ENCODE assay signal across 2 cellular contexts in genomic region chr4:10598829-10599228, GRCh38.
TF ChIP-seq lines count a peak whose summit lies in the region.

No MANE protein-coding gene starts in this region.

TF ChIP-seq in GM23338, 12 proteins besides CTCF, POLR2A, EP300 and RAD21 (continued from another document):
- TF ChIP-seq ZNF462 (CRISPR knock-in tag; IDR thresholded peaks at IDR 0.05) (no peak), ZNF114 (CRISPR knock-in tag; IDR thresholded peaks at IDR 0.05) (no peak), REST (IDR thresholded peaks at IDR 0.05; ENCODE audit: unreplicated experiment) (no peak), ZNF331 (CRISPR knock-in tag; IDR thresholded peaks at IDR 0.05; ENCODE audit: low read depth) (no peak), EZH2 (IDR thresholded peaks at IDR 0.05; ENCODE audit: low read depth, unreplicated experiment) (no peak), STAT1 (IDR thresholded peaks at IDR 0.05; ENCODE audit: unreplicated experiment) (no peak), CREB1 (CRISPR knock-in tag; IDR thresholded peaks at IDR 0.05; ENCODE audit: low read depth) (no peak), ETS1 (IDR thresholded peaks at IDR 0.05) (no peak), NANOG (IDR thresholded peaks at IDR 0.05; ENCODE audit: borderline replicate concordance) (no peak)
TF ChIP-seq in GM23338: peak in this region for 0.

TF ChIP-seq in H1, 55 proteins besides CTCF, POLR2A, EP300 and RAD21 (continued from another document):
- no peak for TF ChIP-seq USF2 (IDR thresholded peaks at IDR 0.05; ENCODE audit: low read length)
- TF ChIP-seq NRF1 (IDR thresholded peaks at IDR 0.05; ENCODE audit: low read depth, low read length): no peak
- TF ChIP-seq CHD1 (IDR thresholded peaks at IDR 0.05; ENCODE audit: low read depth, low read length): no peak
- TF ChIP-seq GTF2F1 (IDR thresholded peaks at IDR 0.05; ENCODE audit: borderline replicate concordance, low read depth, low read length): no peak
- no peak for TF ChIP-seq SP2 (IDR thresholded peaks at IDR 0.05; ENCODE audit: low read length)
- TF ChIP-seq SP1 (IDR thresholded peaks at IDR 0.05; ENCODE audit: low read depth, low read length): no peak
- no peak for TF ChIP-seq HDAC2 (IDR thresholded peaks at IDR 0.05; ENCODE audit: borderline replicate concordance in 1 of 2, low read depth in 2 of 2, low read length in 2 of 2)
- TF ChIP-seq KDM5A (IDR thresholded peaks at IDR 0.05; ENCODE audit: low read length): no peak
- no peak for TF ChIP-seq RFX5 (IDR thresholded peaks at IDR 0.05; ENCODE audit: borderline replicate concordance, low read depth, low read length)
TF ChIP-seq in H1: peak in this region for 0.
